ENCODE assay signal across 8 cellular contexts in the genomic region with DNA sequence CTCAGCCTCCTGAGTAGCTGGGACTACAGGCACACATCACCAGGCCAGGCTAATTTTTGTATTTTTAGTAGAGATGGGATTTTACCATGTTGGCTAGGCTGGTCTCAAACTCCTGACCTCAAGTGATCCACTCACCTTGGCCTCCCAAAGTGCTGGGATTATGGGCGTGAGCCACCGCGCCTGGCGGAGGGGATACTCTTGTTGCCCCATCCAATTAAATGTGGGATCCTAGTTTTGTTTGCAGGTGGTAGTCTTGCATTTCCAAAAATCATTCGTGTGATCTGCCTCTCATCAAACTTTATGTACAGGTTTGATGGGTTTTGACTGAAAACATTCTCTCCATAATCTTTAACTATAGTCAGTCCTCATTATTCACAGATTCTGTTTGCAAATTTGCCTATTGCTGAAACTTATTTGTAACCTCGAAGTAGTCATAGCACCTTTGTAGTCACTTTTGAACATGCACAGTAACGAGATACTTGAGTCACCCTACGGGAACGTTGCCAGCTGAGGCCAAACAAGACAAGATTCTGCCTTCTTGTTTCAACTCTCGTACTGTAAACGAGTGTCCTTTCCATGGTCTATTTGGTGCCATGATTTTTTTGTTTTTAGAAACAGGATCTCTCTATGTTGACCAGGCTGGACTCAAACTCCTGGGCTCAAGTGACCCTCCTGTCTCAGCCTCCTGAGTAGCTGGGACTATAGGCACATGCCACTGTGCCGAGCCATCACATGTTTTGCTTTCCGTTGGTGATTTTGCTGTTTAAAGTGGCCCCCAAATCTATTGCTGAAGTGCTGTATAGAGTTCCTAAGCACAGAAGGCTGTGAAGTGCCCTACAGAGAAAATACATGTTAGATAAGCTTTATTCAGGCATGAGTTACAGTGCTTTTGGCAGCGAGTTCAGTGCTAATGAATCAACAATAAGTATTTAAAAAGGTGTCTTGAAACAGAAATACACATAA. TPM values are rescaled to one million over a fixed set of nuclear protein-coding genes. Genes with fewer than 3 reads are reported as not detected.
DNase-seq lines count a peak whose midpoint lies in the region; ATAC-seq and TF ChIP-seq lines count a peak whose summit lies in the region.

No MANE protein-coding gene starts in this region.

- H3K4me3 ChIP-seq in ACC112 (ENCODE audit: low read depth, low read length) = peak overlapping the region; percentile 27; the same call in 1 of the 2 replicates
- no peak overlapping the region for H3K4me3 ChIP-seq in testis
- H3K4me3 ChIP-seq in tibial nerve = no peak overlapping the region

- H3K27ac ChIP-seq in ACC112 (ENCODE audit: low read depth, low read length) (peak overlapping the region; percentile 59), testis (peak overlapping the region in 1 of 2 donors; percentile 63), tibial nerve (peak overlapping the region in 1 of 4 donors; percentile 67)

- no peak overlapping the region for H3K4me3 Mint-ChIP-seq in activated T-cell treated with anti-CD3 and anti-CD28 coated beads, Interleukin-2, amount 50 U/mL, for 24 hours

- H3K27ac Mint-ChIP-seq in activated T-cell treated with anti-CD3 and anti-CD28 coated beads, Interleukin-2, amount 50 U/mL, for 24 hours = peak overlapping the region; percentile 85

- H3K4me1 ChIP-seq in ACC112 (ENCODE audit: control insufficient read depth, insufficient read depth, low read length, unreplicated experiment) (peaks cover 43% of the 10 kb centered on the region), testis (peaks cover 22% of the 10 kb centered on the region), tibial nerve (peaks cover 0 to 15% (median 4%) of the 10 kb centered on the region in 4 donors)

- no peaks in the 10 kb centered on the region for H3K36me3 ChIP-seq in ACC112 (ENCODE audit: insufficient read depth, low read length)
- H3K36me3 ChIP-seq in testis (ENCODE audit: low read depth, missing control alignments) = no peaks in the 10 kb centered on the region
- no peaks in the 10 kb centered on the region for H3K36me3 ChIP-seq in tibial nerve

- H3K27me3 ChIP-seq in ACC112 (ENCODE audit: insufficient read depth, low read length) (no peaks in the 10 kb centered on the region), testis (no peaks in the 10 kb centered on the region), tibial nerve (no peaks in the 10 kb centered on the region)

- H3K9me3 ChIP-seq in testis = no peaks in the 10 kb centered on the region
- H3K9me3 ChIP-seq in tibial nerve = no peaks in the 10 kb centered on the region

- H3K4me1 Mint-ChIP-seq in activated T-cell treated with anti-CD3 and anti-CD28 coated beads, Interleukin-2, amount 50 U/mL, for 24 hours (ENCODE audit: low read depth) = peaks cover 73% of the 10 kb centered on the region

- no peaks in the 10 kb centered on the region for H3K9me3 Mint-ChIP-seq in activated T-cell treated with anti-CD3 and anti-CD28 coated beads, Interleukin-2, amount 50 U/mL, for 24 hours

- no peaks in the 10 kb centered on the region for H3K36me3 Mint-ChIP-seq in activated T-cell treated with anti-CD3 and anti-CD28 coated beads, Interleukin-2, amount 50 U/mL, for 24 hours (ENCODE audit: low read depth)

- TF ChIP-seq POLR2A in testis (IDR thresholded peaks at IDR 0.05) (no peak), tibial nerve (IDR thresholded peaks at IDR 0.05) (no peak)

- no peaks in the 10 kb centered on the region for H3K79me2 ChIP-seq in ACC112 (ENCODE audit: control insufficient read depth, insufficient read depth, low read length, unreplicated experiment)

- H2AFZ ChIP-seq in ACC112 (ENCODE audit: low read length, unreplicated experiment) = peak overlapping the region; percentile 47

- ATAC-seq in omental fat pad (ENCODE audit: low FRiP score) (no peak), HG02571 (IDR thresholded peaks at IDR 0.05; ENCODE audit: unreplicated experiment) (no peak)

- TF ChIP-seq EP300 in tibial nerve (IDR thresholded peaks at IDR 0.05) = no peak

- WGBS in testis, 2 donors = 82 to 84% methylated on average over 14 of the region's 14 CpGs
- 89 to 90% methylated on average over 14 of the region's 14 CpGs for WGBS in tibial nerve, 2 donors

- H3K27me3 Mint-ChIP-seq in activated T-cell treated with anti-CD3 and anti-CD28 coated beads, Interleukin-2, amount 50 U/mL, for 24 hours = no peaks in the 10 kb centered on the region

- intact Hi-C loops in testis (cut with DNase I; ENCODE audit: low total_unique reads) = no loop called here

- peak; percentile 41 for DNase-seq in GM20000 (ENCODE audit: low spot score)
- DNase-seq in activated T-cell treated with anti-CD3 and anti-CD28 coated beads, Interleukin-2, amount 50 U/mL, for 24 hours = peak; percentile 56
- DNase-seq in medulla oblongata (ENCODE audit: extremely low spot score) = peak; percentile 18
- no peak for DNase-seq in testis
- DNase-seq in omental fat pad (ENCODE audit: low spot score) = no peak
- DNase-seq in tibial nerve (ENCODE audit: low spot score in 2 of 2) = no peak

- TF ChIP-seq CTCF in GM20000 (IDR thresholded peaks at IDR 0.05; ENCODE audit: extremely low read depth, missing control alignments) (no peak), testis (IDR thresholded peaks at IDR 0.05) (no peak), omental fat pad (IDR thresholded peaks at IDR 0.05) (no peak), tibial nerve (IDR thresholded peaks at IDR 0.05) (no peak)

RNA-seq across cellular contexts. Expression of gene MAPK6, which starts 8.1 kb away (rescaled TPM):
- total RNA-seq in testis (10 to 100 TPM; 50.6 to 58.8 TPM), omental fat pad (10 to 100 TPM; 20.3 to 44.9 (median 28.9) TPM), tibial nerve (10 to 100 TPM in 3 of 4 donors, 1 to 10 TPM in 1; 9.6 to 20.9 (median 16.5) TPM)
- polyA plus RNA-seq in testis (ENCODE audit: insufficient read depth, low read depth, low replicate concordance) = 57.6 TPM

RNA-seq across cellular contexts. Expression of gene LEO1, which starts 39.3 kb away (rescaled TPM):
- total RNA-seq in testis (10 to 100 TPM; 20.7 to 21.0 TPM), omental fat pad (10 to 100 TPM; 11.4 to 19.6 (median 15.0) TPM), tibial nerve (10 to 100 TPM; 10.6 to 19.7 (median 14.4) TPM)
- polyA plus RNA-seq in testis (ENCODE audit: insufficient read depth, low read depth, low replicate concordance) = 8.2 TPM

Comparison
In these comparisons a context has a peak if more than half of its experiments do, and no peak if none do; other contexts are left out.
1. DNase-seq: peak in GM20000 (single experiment), activated T-cell treated with anti-CD3 and anti-CD28 coated beads, Interleukin-2, amount 50 U/mL, for 24 hours (single experiment) and medulla oblongata (single experiment); none in testis (single experiment), omental fat pad (single experiment) and tibial nerve (0 of 2).